13 cellular contexts compared by ENCODE assay signal in genomic region chr1:162145280-162145965, GRCh38.
A peak's percentile ranks its signal among the peaks of the same experiment; 100 is the strongest.
DNase-seq lines count a peak whose midpoint lies in the region; ATAC-seq and TF ChIP-seq lines count a peak whose summit lies in the region.
"Had no signal": no experiment of that assay in that cellular context is flagged by ENCODE, and none has a peak within 500 bp of the region (broad histone marks: within the 10 kb centered on the region; RNA-seq: fewer than 3 reads in every experiment).

No MANE protein-coding gene starts in this region.

- H3K9me3 Mint-ChIP-seq in endodermal cell, result no peaks in the 10 kb centered on the region
- H3K9me3 Mint-ChIP-seq: nephron had no signal

- no peak for ATAC-seq in HG03175 (IDR thresholded peaks at IDR 0.05; ENCODE audit: unreplicated experiment)
- ATAC-seq in GM18505 (IDR thresholded peaks at IDR 0.05; ENCODE audit: unreplicated experiment), result no peak
- ATAC-seq: activated CD8-positive, alpha-beta T cell treated with anti-CD3 and anti-CD28 coated beads, Interleukin-2, amount 10 ng/mL, durations not matched to agents 7 days and 5 days; stimulated activated naive CD8-positive, alpha-beta T cell treated with anti-CD3 and anti-CD28 coated beads, Interleukin-15, Interleukin-2, amounts not matched to agents 100 U/mL and 50 U/mL, for 24 hours had no signal

- WGBS in endodermal cell (ENCODE audit: insufficient coverage in 1 of 2, insufficient read length in 1 of 2), 2 experiments, result 8 to 10% methylated on average over 6 to 11 of the region's 11 CpGs

- H3K36me3 ChIP-seq in HUES48 (ENCODE audit: control insufficient read depth, insufficient read depth, low read length) (no peaks in the 10 kb centered on the region), endodermal cell (ENCODE audit: control insufficient read depth, insufficient read depth, low read length) (no peaks in the 10 kb centered on the region)

- H3K4me3 ChIP-seq in HUES48 (ENCODE audit: low read depth, low read length) (peak overlapping the region; percentile 47), endodermal cell (ENCODE audit: low read length) (peak overlapping the region; percentile 65)

- peaks cover 32% of the 10 kb centered on the region for H3K4me1 Mint-ChIP-seq in endodermal cell

- H3K9me3 ChIP-seq in HUES48 (ENCODE audit: control insufficient read depth, insufficient read depth, low read length), result no peaks in the 10 kb centered on the region
- no peaks in the 10 kb centered on the region for H3K9me3 ChIP-seq in endodermal cell (ENCODE audit: control insufficient read depth, low read length)

- TF ChIP-seq POLR2A in GM18505 (IDR thresholded peaks at IDR 0.05; ENCODE audit: borderline replicate concordance, extremely low read depth, insufficient read depth, insufficient read length), result no peak

- H3K4me3 Mint-ChIP-seq in endodermal cell, result no peak overlapping the region
- H3K4me3 Mint-ChIP-seq: activated CD8-positive, alpha-beta T cell treated with anti-CD3 and anti-CD28 coated beads, Interleukin-2, amount 10 ng/mL, durations not matched to agents 7 days and 5 days; CD4-positive, CD25-positive, alpha-beta regulatory T cell; immature natural killer cell had no signal

- no peak for TF ChIP-seq CTCF in endodermal cell (conservative IDR thresholded peaks at IDR 0.05)

- no peak overlapping the region for H3K27ac Mint-ChIP-seq in endodermal cell
- H3K27ac Mint-ChIP-seq: activated CD8-positive, alpha-beta T cell treated with anti-CD3 and anti-CD28 coated beads, Interleukin-2, amount 10 ng/mL, durations not matched to agents 7 days and 5 days; CD4-positive, CD25-positive, alpha-beta regulatory T cell; immature natural killer cell had no signal

- H3K36me3 Mint-ChIP-seq in endodermal cell (ENCODE audit: low read depth), result no peaks in the 10 kb centered on the region
- H3K36me3 Mint-ChIP-seq: CD4-positive, CD25-positive, alpha-beta regulatory T cell; immature natural killer cell had no signal

- H3K4me1 ChIP-seq in HUES48 (ENCODE audit: control insufficient read depth, insufficient read depth, low read length) (peaks cover 63% of the 10 kb centered on the region), endodermal cell (ENCODE audit: control insufficient read depth, insufficient read depth, low read length) (peaks cover 16% of the 10 kb centered on the region)

- peaks cover 3% of the 10 kb centered on the region for H3K27me3 Mint-ChIP-seq in endodermal cell (ENCODE audit: insufficient read depth)

- H3K27ac ChIP-seq in HUES48 (ENCODE audit: low read depth, low read length) (peak overlapping the region; percentile 94), endodermal cell (ENCODE audit: low read depth, low read length) (peak overlapping the region; percentile 81)

- H3K9ac ChIP-seq in HUES48 (ENCODE audit: low read depth, low read length) (peak overlapping the region; percentile 55), endodermal cell (ENCODE audit: extremely low read depth, low read length, poor library complexity, severe bottlenecking) (no peak overlapping the region)

- H3K27me3 ChIP-seq in HUES48 (ENCODE audit: control insufficient read depth, insufficient read depth, low read length) (peaks cover 10% of the 10 kb centered on the region; the same call in 1 of the 2 replicates), endodermal cell (ENCODE audit: control insufficient read depth, insufficient read depth, low read length, poor library complexity, severe bottlenecking) (peaks cover 20% of the 10 kb centered on the region)

- DNase-seq in NCI-H446 treated with DMSO at 0.1 percent for 48 hours (lab: John Stamatoyannopoulos, UW) (peak; percentile 12), endodermal cell (peak; percentile 92), renal cortical epithelial cell (ENCODE audit: low read depth) (peak; percentile 52), NCI-H2029 (lab: John Stamatoyannopoulos, UW) (no peak), HuH-7.5 (ENCODE audit: low spot score) (no peak)
- DNase-seq: activated CD8-positive, alpha-beta T cell treated with anti-CD3 and anti-CD28 coated beads, Interleukin-2, amount 10 ng/mL, durations not matched to agents 7 days and 5 days; CD4-positive, CD25-positive, alpha-beta regulatory T cell; immature natural killer cell; stimulated activated naive CD8-positive, alpha-beta T cell treated with anti-CD3 and anti-CD28 coated beads, Interleukin-15, Interleukin-2, amounts not matched to agents 100 U/mL and 50 U/mL, for 24 hours had no signal

Comparison
In these comparisons a context has a peak if more than half of its experiments do, and no peak if none do; other contexts are left out.
1. DNase-seq: peak in NCI-H446 treated with DMSO at 0.1 percent for 48 hours (single experiment), endodermal cell (single experiment) and renal cortical epithelial cell (single experiment); none in NCI-H2029 (single experiment) and HuH-7.5 (single experiment).